13 cellular contexts compared by ENCODE assay signal in genomic region chr17:17593222-17593620, GRCh38. TPM values are rescaled to one million over a fixed set of nuclear protein-coding genes. Genes with fewer than 3 reads are reported as not detected.
A peak's percentile ranks its signal among the peaks of the same experiment; 100 is the strongest.
DNase-seq lines count a peak whose midpoint lies in the region; ATAC-seq and TF ChIP-seq lines count a peak whose summit lies in the region.
"Had no signal": no experiment of that assay in that cellular context is flagged by ENCODE, and none has a peak within 500 bp of the region (broad histone marks: within the 10 kb centered on the region; RNA-seq: fewer than 3 reads in every experiment).

No MANE protein-coding gene starts in this region.

- DNase-seq in CD14-positive monocyte (ENCODE audit: low spot score), result no peak
- no peak for DNase-seq in HL-60 (ENCODE audit: low read depth in 1 of 2, low spot score in 1 of 2)
- DNase-seq in activated naive CD8-positive, alpha-beta T cell treated with anti-CD3 and anti-CD28 coated beads for 36 hours, result no peak
- DNase-seq in naive B cell, result no peak
- no peak for DNase-seq in NCI-H2171 treated with DMSO at 0.1 percent for 48 hours (lab: John Stamatoyannopoulos, UW)
- DNase-seq in spleen, result no peak
- no peak for DNase-seq in NCI-H146 treated with DMSO at 0.1 percent for 48 hours (lab: John Stamatoyannopoulos, UW; ENCODE audit: unreplicated experiment)
- DNase-seq in NOMO-1 treated with DMSO at 0.1 percent for 48 hours (lab: John Stamatoyannopoulos, UW; ENCODE audit: unreplicated experiment), result no peak
- DNase-seq: adrenal gland; effector CD8-positive, alpha-beta T cell; H7; WERI-Rb-1 had no signal

- H3K27me3 ChIP-seq in HL-60 (ENCODE audit: insufficient read depth, poor library complexity, severe bottlenecking), result no peaks in the 10 kb centered on the region
- no peaks in the 10 kb centered on the region for H3K27me3 ChIP-seq in spleen (replicated peaks in 1 of 7)
- H3K27me3 ChIP-seq: adrenal gland, vagina had no signal

- H3K9me3 Mint-ChIP-seq in CD14-positive monocyte (peaks cover 0 to 3% (median 0%) of the 10 kb centered on the region in 7 donors), naive B cell (no peaks in the 10 kb centered on the region)
- no peaks in the 10 kb centered on the region for H3K9me3 Mint-ChIP-seq in activated naive CD8-positive, alpha-beta T cell treated with anti-CD3 and anti-CD28 coated beads for 36 hours

- no peaks in the 10 kb centered on the region for H3K36me3 Mint-ChIP-seq in CD14-positive monocyte
- H3K36me3 Mint-ChIP-seq in activated naive CD8-positive, alpha-beta T cell treated with anti-CD3 and anti-CD28 coated beads for 36 hours, result no peaks in the 10 kb centered on the region
- no peaks in the 10 kb centered on the region for H3K36me3 Mint-ChIP-seq in naive B cell

- no peaks in the 10 kb centered on the region for H3K36me3 ChIP-seq in spleen
- H3K36me3 ChIP-seq: adrenal gland, vagina, WERI-Rb-1 had no signal

- no peak for TF ChIP-seq POLR2A in spleen (IDR thresholded peaks at IDR 0.05)

- H3K4me1 ChIP-seq in spleen, result peaks cover 14 to 37% (median 29%) of the 10 kb centered on the region in 6 donors

- H3K4me1 Mint-ChIP-seq in CD14-positive monocyte (peaks cover 30% of the 10 kb centered on the region), naive B cell (peaks cover 17 to 32% (median 18%) of the 10 kb centered on the region in 3 donors)
- peaks cover 18% of the 10 kb centered on the region for H3K4me1 Mint-ChIP-seq in activated naive CD8-positive, alpha-beta T cell treated with anti-CD3 and anti-CD28 coated beads for 36 hours

- H3K9me3 ChIP-seq in spleen, result no peaks in the 10 kb centered on the region
- H3K9me3 ChIP-seq: adrenal gland, vagina had no signal

- H3K27ac ChIP-seq in HL-60 (replicated peaks) (peak overlapping the region; percentile 90), spleen (peak overlapping the region in 3 of 8 donors; percentile 8 to 93 (median 91))
- H3K27ac ChIP-seq: adrenal gland, vagina had no signal

- H3K4me3 ChIP-seq in HL-60 (replicated peaks; ENCODE audit: insufficient read depth, low read length) (no peak overlapping the region), spleen (peak overlapping the region in 1 of 8 donors; percentile 80)

- TF ChIP-seq CTCF in CD14-positive monocyte (IDR thresholded peaks at IDR 0.05), result no peak
- no peak for TF ChIP-seq CTCF in HL-60 (IDR thresholded peaks at IDR 0.05; ENCODE audit: insufficient read depth, low read length)
- TF ChIP-seq CTCF in spleen (IDR thresholded peaks at IDR 0.05 in 8 of 11, conservative IDR thresholded peaks at IDR 0.05 in 3 of 11), result no peak

- ATAC-seq in naive B cell (ENCODE audit: low read depth in 2 of 2), result no peak

- H3K27me3 Mint-ChIP-seq in CD14-positive monocyte (ENCODE audit: low read depth in 3 of 3) (peaks cover 0 to 2% (median 2%) of the 10 kb centered on the region in 3 donors), naive B cell (no peaks in the 10 kb centered on the region)
- no peaks in the 10 kb centered on the region for H3K27me3 Mint-ChIP-seq in activated naive CD8-positive, alpha-beta T cell treated with anti-CD3 and anti-CD28 coated beads for 36 hours

- intact Hi-C loops in CD14-positive monocyte (cut with micrococcal nuclease) (loop anchor here (5.0 kb wide), 3 partner anchors 49 to 159 kb away; partner anchors contain the start of gene MED9 (in 1 of the 2)), spleen (cut with DNase I; ENCODE audit: low total_unique reads) (no loop called here)

- H3K27ac Mint-ChIP-seq in CD14-positive monocyte, result peak overlapping the region; percentile 91 to 96 (median 93)
- H3K27ac Mint-ChIP-seq in activated naive CD8-positive, alpha-beta T cell treated with anti-CD3 and anti-CD28 coated beads for 36 hours, result peak overlapping the region; percentile 91
- peak overlapping the region in 2 of 6 donors; percentile 36 to 81 for H3K27ac Mint-ChIP-seq in naive B cell

- peak overlapping the region in 1 of 2 donors; percentile 96 for H3K4me3 Mint-ChIP-seq in CD14-positive monocyte
- H3K4me3 Mint-ChIP-seq in activated naive CD8-positive, alpha-beta T cell treated with anti-CD3 and anti-CD28 coated beads for 36 hours, result peak overlapping the region; percentile 91
- H3K4me3 Mint-ChIP-seq in naive B cell, result peak overlapping the region in 7 of 8 donors; percentile 5 to 97 (median 89)

- 77 to 88% (median 84%) methylated on average over 6 of the region's 6 CpGs for WGBS in spleen, 5 donors

RNA-seq across cellular contexts. Expression of gene PEMT, which starts 1.7 kb away (rescaled TPM):
- polyA plus RNA-seq in CD14-positive monocyte (10 to 100 TPM; 38.4 to 41.0 TPM), naive B cell (ENCODE audit: low read depth in 6 of 6) (10 to 100 TPM; 16.3 to 28.0 (median 21.3) TPM), spleen (10 to 100 TPM; 11.6 to 21.3 (median 18.9) TPM)
- 10 to 100 TPM; 34.0 to 40.0 TPM for total RNA-seq in activated naive CD8-positive, alpha-beta T cell treated with anti-CD3 and anti-CD28 coated beads for 36 hours
- 10 to 100 TPM in 5 of 7 donors, 1 to 10 TPM in 2; 8.9 to 16.4 (median 14.3) TPM for total RNA-seq in spleen
